ENCODE assay signal across 1 cellular context in the genomic region with DNA sequence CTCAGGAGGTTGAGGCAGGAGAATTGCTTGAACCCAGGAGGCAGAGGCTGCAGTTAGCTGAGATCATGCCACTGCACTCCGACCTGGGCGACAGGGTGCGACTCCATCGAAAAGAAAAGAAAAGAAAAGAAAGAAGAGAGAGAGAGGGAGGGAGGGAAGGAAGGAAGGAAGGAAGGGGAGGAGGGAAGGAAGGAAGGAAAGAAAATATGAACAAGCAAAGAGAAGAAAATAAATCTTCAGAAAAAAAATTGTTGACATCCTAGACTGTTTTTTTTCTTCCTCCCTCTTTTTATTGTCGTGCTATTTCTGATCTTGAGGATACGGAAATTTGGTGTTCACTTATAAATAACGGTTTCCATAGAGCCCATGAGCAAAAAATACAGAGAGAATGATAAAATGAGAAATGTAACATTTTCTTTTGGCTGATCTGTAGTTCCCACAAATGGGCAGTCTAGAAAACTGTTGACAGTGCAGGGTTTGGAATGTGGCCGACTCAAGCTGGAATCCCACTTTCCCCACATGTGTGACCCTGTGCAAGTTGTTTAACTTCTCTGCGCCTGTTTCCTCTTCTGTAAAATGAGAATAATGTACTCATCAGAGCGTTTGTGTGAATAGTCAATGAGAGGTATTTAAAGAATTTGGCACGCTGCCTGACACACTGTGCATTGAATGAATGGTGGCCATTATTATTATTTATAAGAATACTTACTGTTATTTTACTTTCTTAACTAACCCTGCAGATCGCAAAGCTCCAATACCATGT.
TF ChIP-seq lines count a peak whose summit lies in the region.

No MANE protein-coding gene starts in this region.

TF ChIP-seq in IMR-90, 13 proteins besides CTCF, POLR2A, EP300 and RAD21 (continued from another document):
- TF ChIP-seq MAFK (IDR thresholded peaks at IDR 0.05; ENCODE audit: low read depth, low read length): peak; percentile 50; the same call in 1 of the 2 replicates
- no peak for TF ChIP-seq MXI1 (IDR thresholded peaks at IDR 0.05; ENCODE audit: borderline replicate concordance, low read depth, low read length)
- TF ChIP-seq BHLHE40 (IDR thresholded peaks at IDR 0.05; ENCODE audit: low read depth, low read length): peak; percentile 76
- no peak for TF ChIP-seq FOS (IDR thresholded peaks at IDR 0.05; ENCODE audit: low read depth, low read length)
